ENCODE assay signal across 13 cellular contexts in genomic region chr1:159838715-159839114, GRCh38. TPM values are rescaled to one million over a fixed set of nuclear protein-coding genes. Genes with fewer than 3 reads are reported as not detected.
DNase-seq lines count a peak whose midpoint lies in the region; ATAC-seq, FAIRE-seq and TF ChIP-seq lines count a peak whose summit lies in the region.
"Had no signal": no experiment of that assay in that cellular context is flagged by ENCODE, and none has a peak within 500 bp of the region (broad histone marks: within the 10 kb centered on the region; RNA-seq: fewer than 3 reads in every experiment).

No MANE protein-coding gene starts in this region.

- intact Hi-C loops in CD14-positive monocyte (cut with micrococcal nuclease) = no loop called here

- no peak overlapping the region for H3K4me3 Mint-ChIP-seq in CD14-positive monocyte
- H3K4me3 Mint-ChIP-seq: activated CD8-positive, alpha-beta T cell treated with anti-CD3 and anti-CD28 coated beads for 36 hours had no signal

- no peaks in the 10 kb centered on the region for H3K9me3 Mint-ChIP-seq in CD14-positive monocyte
- H3K9me3 Mint-ChIP-seq: activated CD8-positive, alpha-beta T cell treated with anti-CD3 and anti-CD28 coated beads for 36 hours had no signal

- ATAC-seq in GM18870 (IDR thresholded peaks at IDR 0.05; ENCODE audit: unreplicated experiment) = peak; percentile 69
- ATAC-seq in GM21619 (IDR thresholded peaks at IDR 0.05; ENCODE audit: unreplicated experiment) = peak; percentile 67
- peak; percentile 47 for ATAC-seq in HG03139 (IDR thresholded peaks at IDR 0.05; ENCODE audit: unreplicated experiment)
- no peak for ATAC-seq in SK-N-SH treated with all-trans-retinoic acid at 6 μM for 48 hours
- ATAC-seq: activated CD8-positive, alpha-beta T cell treated with anti-CD3 and anti-CD28 coated beads for 36 hours had no signal

- peaks cover 0 to 6% of the 10 kb centered on the region in 2 donors for H3K36me3 Mint-ChIP-seq in CD14-positive monocyte

- peaks cover 30% of the 10 kb centered on the region for H3K4me1 Mint-ChIP-seq in CD14-positive monocyte

- H3K27ac Mint-ChIP-seq in CD14-positive monocyte = peak overlapping the region in 1 of 7 donors; percentile 54
- H3K27ac Mint-ChIP-seq: activated CD8-positive, alpha-beta T cell treated with anti-CD3 and anti-CD28 coated beads for 36 hours had no signal

- no peak for FAIRE-seq in GM19239 (lab: Jason Lieb, UNC)

- peaks cover 0 to 5% (median 1%) of the 10 kb centered on the region in 3 donors for H3K27me3 Mint-ChIP-seq in CD14-positive monocyte (ENCODE audit: low read depth in 3 of 3)
- H3K27me3 Mint-ChIP-seq: activated CD8-positive, alpha-beta T cell treated with anti-CD3 and anti-CD28 coated beads for 36 hours had no signal

- DNase-seq in erythroblast (lab: John Stamatoyannopoulos, UW) = peak; percentile 9 to 31
- DNase-seq in GM19239 (ENCODE audit: insufficient read length, low spot score) = no peak
- no peak for DNase-seq in inferior parietal cortex (ENCODE audit: extremely low spot score)
- DNase-seq in CD14-positive monocyte (ENCODE audit: low spot score) = no peak
- DNase-seq: activated CD8-positive, alpha-beta T cell treated with anti-CD3 and anti-CD28 coated beads for 36 hours; amniotic stem cell; glutamatergic neuron; NCI-H524 treated with DMSO at 0.1 percent for 48 hours; ovary had no signal

- TF ChIP-seq CTCF in CD14-positive monocyte (IDR thresholded peaks at IDR 0.05) = no peak

- TF ChIP-seq POLR2A in erythroblast (IDR thresholded peaks at IDR 0.05; ENCODE audit: low read length) = no peak

TF ChIP-seq in SK-N-SH treated with all-trans-retinoic acid at 6 μM for 48 hours, 23 proteins besides CTCF, POLR2A, EP300 and RAD21:
- no peak for TF ChIP-seq CREB5 (CRISPR knock-in tag; IDR thresholded peaks at IDR 0.05; ENCODE audit: low read depth)
- TF ChIP-seq RARB (CRISPR knock-in tag; IDR thresholded peaks at IDR 0.05) = no peak
- no peak for TF ChIP-seq GLIS3 (CRISPR knock-in tag; IDR thresholded peaks at IDR 0.05)
- no peak for TF ChIP-seq BACH2 (CRISPR knock-in tag; IDR thresholded peaks at IDR 0.05; ENCODE audit: borderline replicate concordance)
- no peak for TF ChIP-seq PATZ1 (CRISPR knock-in tag; IDR thresholded peaks at IDR 0.05; ENCODE audit: borderline replicate concordance)
- TF ChIP-seq ZNF8 (CRISPR knock-in tag; IDR thresholded peaks at IDR 0.05) = no peak
- TF ChIP-seq TCF4 (CRISPR knock-in tag; IDR thresholded peaks at IDR 0.05; ENCODE audit: borderline replicate concordance) = no peak
- TF ChIP-seq ZC3H10 (CRISPR knock-in tag; IDR thresholded peaks at IDR 0.05) = no peak
- no peak for TF ChIP-seq ESRRG (CRISPR knock-in tag; IDR thresholded peaks at IDR 0.05)
- no peak for TF ChIP-seq TOX (CRISPR knock-in tag; IDR thresholded peaks at IDR 0.05; ENCODE audit: borderline replicate concordance)
- no peak for TF ChIP-seq TSHZ2 (CRISPR knock-in tag; IDR thresholded peaks at IDR 0.05)
- TF ChIP-seq CSDC2 (CRISPR knock-in tag; IDR thresholded peaks at IDR 0.05) = no peak
- no peak for TF ChIP-seq ZFP30 (CRISPR knock-in tag; IDR thresholded peaks at IDR 0.05)
- no peak for TF ChIP-seq ZNF565 (CRISPR knock-in tag; conservative IDR thresholded peaks at IDR 0.05; ENCODE audit: low read depth)
- TF ChIP-seq PPARA (CRISPR knock-in tag; IDR thresholded peaks at IDR 0.05; ENCODE audit: borderline replicate concordance) = no peak
- no peak for TF ChIP-seq SNAI2 (CRISPR knock-in tag; IDR thresholded peaks at IDR 0.05)
- TF ChIP-seq POU6F1 (CRISPR knock-in tag; IDR thresholded peaks at IDR 0.05; ENCODE audit: borderline replicate concordance, low read depth) = no peak
- TF ChIP-seq OSR1 (CRISPR knock-in tag; IDR thresholded peaks at IDR 0.05) = no peak
- TF ChIP-seq ARNTL (CRISPR knock-in tag; IDR thresholded peaks at IDR 0.05; ENCODE audit: borderline replicate concordance, low read depth) = no peak
- TF ChIP-seq ISL1 (CRISPR knock-in tag; IDR thresholded peaks at IDR 0.05) = no peak

RNA-seq across cellular contexts. Expression of gene SLAMF8, which starts 12.0 kb away (rescaled TPM):
- 1 to 10 TPM; 2.6 to 5.7 TPM for polyA plus RNA-seq in CD14-positive monocyte

RNA-seq across cellular contexts. Expression of gene VSIG8, which starts 23.7 kb away (rescaled TPM):
- not detected for polyA plus RNA-seq in CD14-positive monocyte

RNA-seq across cellular contexts. Expression of gene FCRL6, which starts 36.6 kb away (rescaled TPM):
- polyA plus RNA-seq in CD14-positive monocyte = under 1 TPM; 0.15 to 0.17 TPM

RNA-seq across cellular contexts. Expression of gene DUSP23, which starts 58.0 kb away (rescaled TPM):
- 100 to 1,000 TPM in 1 of 2 donors, 10 to 100 TPM in 1; 97.8 to 136 TPM for polyA plus RNA-seq in CD14-positive monocyte

Comparison
In these comparisons a context has a peak if more than half of its experiments do, and no peak if none do; other contexts are left out.
1. DNase-seq: peak in erythroblast (2 of 2); none in GM19239 (single experiment), inferior parietal cortex (single experiment) and CD14-positive monocyte (single experiment).